9 cellular contexts compared by ENCODE assay signal in the genomic region with DNA sequence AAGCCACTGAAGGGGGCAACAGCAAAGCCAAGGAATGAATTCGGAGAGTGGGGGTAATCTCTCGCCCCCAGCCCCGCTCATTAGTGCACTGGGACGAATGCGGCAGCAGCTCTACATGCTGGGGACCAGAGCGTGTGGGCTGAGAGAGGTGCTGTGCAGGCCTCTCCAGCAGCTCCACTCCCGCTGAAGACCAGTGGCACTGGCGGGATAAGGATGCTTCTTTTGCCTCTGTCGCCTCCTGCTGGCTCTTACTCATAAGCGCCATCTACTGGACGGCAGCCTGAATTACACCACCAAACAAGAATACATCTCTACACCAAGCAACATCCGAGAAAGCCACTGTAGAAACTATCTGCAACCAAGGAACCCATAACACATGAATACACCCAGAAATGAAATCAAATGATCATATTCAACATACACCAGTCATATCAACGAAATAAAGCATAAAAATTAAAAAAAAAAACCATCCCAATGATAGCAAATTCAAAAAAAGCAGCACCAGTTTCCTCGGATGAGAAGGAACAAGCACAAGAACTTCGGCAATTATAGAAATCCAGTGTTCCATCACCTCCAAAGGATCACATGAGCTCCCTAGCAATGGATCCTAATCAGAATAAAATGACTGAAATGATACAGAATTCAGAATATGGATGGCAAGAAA.
DNase-seq lines count a peak whose midpoint lies in the region; ATAC-seq and TF ChIP-seq lines count a peak whose summit lies in the region.
"Had no signal": no experiment of that assay in that cellular context is flagged by ENCODE, and none has a peak within 500 bp of the region (broad histone marks: within the 10 kb centered on the region; RNA-seq: fewer than 3 reads in every experiment).

No MANE protein-coding gene starts in this region.

- H3K9me3 ChIP-seq in body of pancreas: no peaks in the 10 kb centered on the region

- H3K27me3 ChIP-seq in body of pancreas: no peaks in the 10 kb centered on the region
- H3K27me3 ChIP-seq: BLaER1 treated with 17β-estradiol and CSF1 and Interleukin-3, amounts not matched to agents 10 nM and 100 nM had no signal

- no peak overlapping the region for H3K4me3 ChIP-seq in body of pancreas
- H3K4me3 ChIP-seq: BLaER1 treated with 17β-estradiol and CSF1 and Interleukin-3, amounts not matched to agents 10 nM and 100 nM had no signal

- no peaks in the 10 kb centered on the region for H3K36me3 ChIP-seq in body of pancreas (replicated peaks in 1 of 2; ENCODE audit: insufficient read depth in 1 of 2, low read depth in 2 of 2)

- H3K4me1 ChIP-seq in body of pancreas: no peaks in the 10 kb centered on the region

- no peak overlapping the region for H3K27ac ChIP-seq in body of pancreas
- H3K27ac ChIP-seq: BLaER1 treated with 17β-estradiol and CSF1 and Interleukin-3, amounts not matched to agents 10 nM and 100 nM had no signal

- no peak overlapping the region for H3K27ac Mint-ChIP-seq in stimulated activated memory B cell treated with anti-CD40 and anti-IgM and Interleukin-4, amounts not matched to agents 10 μg/mL and 1 μg/mL and 100 μg/mL, for 72 hours

- DNase-seq in NCI-H146 (lab: John Stamatoyannopoulos, UW) (peak; percentile 15), NCI-H146 treated with DMSO at 0.1 percent for 48 hours (lab: John Stamatoyannopoulos, UW; ENCODE audit: unreplicated experiment) (no peak), T-helper 1 cell (peak in 4 of 5 donors; percentile 22 to 46 (median 30)), body of pancreas (peak in 1 of 4 donors; percentile 26), left lobe of liver (ENCODE audit: low spot score) (no peak), NCI-H345 (lab: John Stamatoyannopoulos, UW) (no peak)

- H3K36me3 Mint-ChIP-seq in stimulated activated memory B cell treated with anti-CD40 and anti-IgM and Interleukin-4, amounts not matched to agents 10 μg/mL and 1 μg/mL and 100 μg/mL, for 72 hours: peaks cover 13% of the 10 kb centered on the region

- no peak for TF ChIP-seq POLR2A in body of pancreas (IDR thresholded peaks at IDR 0.05)

- intact Hi-C loops in body of pancreas (cut with DNase I): no loop called here

- H3K4me1 Mint-ChIP-seq in stimulated activated memory B cell treated with anti-CD40 and anti-IgM and Interleukin-4, amounts not matched to agents 10 μg/mL and 1 μg/mL and 100 μg/mL, for 72 hours: peaks cover 67% of the 10 kb centered on the region

- peak in 6 of 7 experiments; percentile 21 to 39 (median 30) for TF ChIP-seq CTCF in body of pancreas (IDR thresholded peaks at IDR 0.05)

- 71 to 80% methylated on average over 10 to 15 of the region's 15 CpGs for WGBS in body of pancreas, 2 donors

- H3K9me3 Mint-ChIP-seq in stimulated activated memory B cell treated with anti-CD40 and anti-IgM and Interleukin-4, amounts not matched to agents 10 μg/mL and 1 μg/mL and 100 μg/mL, for 72 hours: peaks cover 3% of the 10 kb centered on the region

- ATAC-seq in HG03571 (IDR thresholded peaks at IDR 0.05; ENCODE audit: unreplicated experiment): peak; percentile 40
- no peak for ATAC-seq in body of pancreas
- peak; percentile 81 for ATAC-seq in left lobe of liver
- peak; percentile 43 for ATAC-seq in stimulated activated memory B cell treated with anti-CD40 and anti-IgM and Interleukin-4, amounts not matched to agents 10 μg/mL and 1 μg/mL and 100 μg/mL, for 72 hours

- no peaks in the 10 kb centered on the region for H3K27me3 Mint-ChIP-seq in stimulated activated memory B cell treated with anti-CD40 and anti-IgM and Interleukin-4, amounts not matched to agents 10 μg/mL and 1 μg/mL and 100 μg/mL, for 72 hours

- H3K4me3 Mint-ChIP-seq in stimulated activated memory B cell treated with anti-CD40 and anti-IgM and Interleukin-4, amounts not matched to agents 10 μg/mL and 1 μg/mL and 100 μg/mL, for 72 hours: no peak overlapping the region

Comparison
In these comparisons a context has a peak if more than half of its experiments do, and no peak if none do; other contexts are left out.
1. DNase-seq: peak in NCI-H146 (single experiment) and T-helper 1 cell (4 of 5); none in NCI-H146 treated with DMSO at 0.1 percent for 48 hours (single experiment), left lobe of liver (single experiment) and NCI-H345 (single experiment).